9 cellular contexts compared by ENCODE assay signal in the genomic region with DNA sequence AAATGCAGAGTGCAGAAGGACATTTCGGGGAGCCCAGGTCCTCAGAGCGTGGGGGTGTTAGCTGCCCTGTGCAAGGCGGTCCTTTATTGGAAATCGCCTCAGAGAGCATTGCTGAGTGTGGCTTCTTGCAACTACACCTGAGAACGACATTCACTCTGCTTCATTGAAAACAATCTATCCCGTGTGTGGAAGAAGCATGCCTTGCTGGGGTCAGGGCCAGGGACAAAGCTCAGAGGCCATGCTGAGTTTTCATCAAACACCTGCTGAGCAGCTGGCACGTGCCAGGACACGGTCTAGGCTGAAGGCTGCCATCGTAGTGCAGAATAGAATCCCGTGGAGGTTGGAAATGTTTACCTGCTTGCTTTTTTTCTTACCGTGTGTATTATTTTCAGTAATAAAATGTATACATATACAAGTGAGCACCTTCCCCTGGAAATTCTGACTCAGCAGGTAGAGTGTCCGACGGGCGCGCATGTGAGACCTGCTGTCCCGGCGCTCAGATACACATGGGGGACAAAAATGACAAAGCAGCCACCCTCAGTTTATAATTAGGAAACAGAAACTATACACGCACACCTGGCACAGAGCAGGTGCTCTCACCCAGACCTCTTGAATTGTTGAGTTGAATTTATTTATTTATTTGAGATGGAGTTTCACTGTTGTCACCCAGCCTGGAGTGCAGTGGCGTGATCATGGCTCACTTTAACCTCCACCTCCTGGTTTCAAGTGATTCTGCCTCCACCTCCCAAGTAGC.
DNase-seq lines count a peak whose midpoint lies in the region; ATAC-seq and TF ChIP-seq lines count a peak whose summit lies in the region.
"Had no signal": no experiment of that assay in that cellular context is flagged by ENCODE, and none has a peak within 500 bp of the region (broad histone marks: within the 10 kb centered on the region; RNA-seq: fewer than 3 reads in every experiment).

No MANE protein-coding gene starts in this region.

- peaks cover 0 to 8% of the 10 kb centered on the region in 2 donors for H3K36me3 Mint-ChIP-seq in CD14-positive monocyte

- peak; percentile 73 for DNase-seq in COLO668 (lab: John Stamatoyannopoulos, UW; ENCODE audit: unreplicated experiment)
- DNase-seq in NCI-H510A (lab: John Stamatoyannopoulos, UW), result peak; percentile 66
- DNase-seq in SJCRH30, result no peak
- no peak for DNase-seq in CD14-positive monocyte (ENCODE audit: low spot score)
- DNase-seq: T-helper 9 cell had no signal

- H3K27me3 Mint-ChIP-seq in CD14-positive monocyte (ENCODE audit: low read depth in 3 of 3), result peaks cover 0 to 5% (median 1%) of the 10 kb centered on the region in 3 donors

- no peaks in the 10 kb centered on the region for H3K9me3 ChIP-seq in SJCRH30 (replicated peaks)

- intact Hi-C loops in CD14-positive monocyte (cut with micrococcal nuclease), result no loop called here

- no peak overlapping the region for H3K4me3 ChIP-seq in SJCRH30

- no peaks in the 10 kb centered on the region for H3K4me1 ChIP-seq in SJCRH30

- ATAC-seq in GM19328 (IDR thresholded peaks at IDR 0.05; ENCODE audit: unreplicated experiment) (peak; percentile 26), HG03064 (IDR thresholded peaks at IDR 0.05; ENCODE audit: low read depth, unreplicated experiment) (peak; percentile 27), esophagus mucosa (no peak)
- no peak for ATAC-seq in activated CD4-positive, CD25-positive, alpha-beta regulatory T cell treated with anti-CD3 and anti-CD28 coated beads, Interleukin-2, amount 50 U/mL, for 24 hours

- H3K9me3 Mint-ChIP-seq in CD14-positive monocyte, result peaks cover 0 to 3% (median 0%) of the 10 kb centered on the region in 7 donors

- peak overlapping the region in 2 of 7 donors; percentile 20 to 31 for H3K27ac Mint-ChIP-seq in CD14-positive monocyte

- no peak for TF ChIP-seq CTCF in CD14-positive monocyte (IDR thresholded peaks at IDR 0.05)

- H3K36me3 ChIP-seq in SJCRH30, result no peaks in the 10 kb centered on the region

- H3K4me1 Mint-ChIP-seq in CD14-positive monocyte, result peaks cover 25% of the 10 kb centered on the region

- H3K27ac ChIP-seq in SJCRH30, result no peak overlapping the region

- H3K4me3 Mint-ChIP-seq in CD14-positive monocyte, result no peak overlapping the region

- H3K27me3 ChIP-seq in SJCRH30, result no peaks in the 10 kb centered on the region

Comparison
In these comparisons a context has a peak if more than half of its experiments do, and no peak if none do; other contexts are left out.
1. DNase-seq: peak in COLO668 (single experiment) and NCI-H510A (single experiment); none in SJCRH30 (0 of 2) and CD14-positive monocyte (single experiment).
2. ATAC-seq: peak in GM19328 (single experiment) and HG03064 (single experiment); none in activated CD4-positive, CD25-positive, alpha-beta regulatory T cell treated with anti-CD3 and anti-CD28 coated beads, Interleukin-2, amount 50 U/mL, for 24 hours (0 of 2) and esophagus mucosa (single experiment).